1 cellular context compared by ENCODE assay signal in the genomic region with DNA sequence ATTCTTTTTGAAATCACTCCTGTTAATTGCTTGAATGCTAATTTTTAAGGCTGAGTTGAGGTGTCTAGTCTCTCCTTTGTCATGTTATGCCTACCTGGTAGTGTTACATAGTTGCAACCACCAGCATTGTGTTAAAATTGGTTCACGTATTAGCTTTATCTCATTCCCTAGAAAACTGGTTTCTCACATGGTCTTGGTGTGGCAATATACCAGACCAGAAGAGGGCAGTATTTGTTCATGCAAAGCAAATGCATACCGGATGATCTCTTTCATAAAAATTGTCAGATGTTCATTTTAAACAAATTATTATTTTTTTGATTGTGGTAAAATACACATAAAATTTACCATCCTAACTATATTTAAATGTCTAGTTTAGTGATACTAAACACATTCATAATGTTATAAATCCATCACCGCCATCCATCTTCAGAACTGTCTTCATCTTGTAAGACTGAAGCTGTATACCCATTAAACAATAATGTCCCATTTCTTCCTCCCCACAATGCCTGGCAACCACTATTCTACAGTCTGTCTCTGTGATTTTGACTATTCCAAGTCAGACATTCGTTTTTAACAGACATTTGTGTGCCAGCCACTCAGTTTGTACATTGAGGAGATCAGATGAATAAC.
TF ChIP-seq lines count a peak whose summit lies in the region.

No MANE protein-coding gene starts in this region.

TF ChIP-seq in SK-N-SH, 30 proteins besides CTCF, POLR2A, EP300 and RAD21:
- TF ChIP-seq, protein P1, sequence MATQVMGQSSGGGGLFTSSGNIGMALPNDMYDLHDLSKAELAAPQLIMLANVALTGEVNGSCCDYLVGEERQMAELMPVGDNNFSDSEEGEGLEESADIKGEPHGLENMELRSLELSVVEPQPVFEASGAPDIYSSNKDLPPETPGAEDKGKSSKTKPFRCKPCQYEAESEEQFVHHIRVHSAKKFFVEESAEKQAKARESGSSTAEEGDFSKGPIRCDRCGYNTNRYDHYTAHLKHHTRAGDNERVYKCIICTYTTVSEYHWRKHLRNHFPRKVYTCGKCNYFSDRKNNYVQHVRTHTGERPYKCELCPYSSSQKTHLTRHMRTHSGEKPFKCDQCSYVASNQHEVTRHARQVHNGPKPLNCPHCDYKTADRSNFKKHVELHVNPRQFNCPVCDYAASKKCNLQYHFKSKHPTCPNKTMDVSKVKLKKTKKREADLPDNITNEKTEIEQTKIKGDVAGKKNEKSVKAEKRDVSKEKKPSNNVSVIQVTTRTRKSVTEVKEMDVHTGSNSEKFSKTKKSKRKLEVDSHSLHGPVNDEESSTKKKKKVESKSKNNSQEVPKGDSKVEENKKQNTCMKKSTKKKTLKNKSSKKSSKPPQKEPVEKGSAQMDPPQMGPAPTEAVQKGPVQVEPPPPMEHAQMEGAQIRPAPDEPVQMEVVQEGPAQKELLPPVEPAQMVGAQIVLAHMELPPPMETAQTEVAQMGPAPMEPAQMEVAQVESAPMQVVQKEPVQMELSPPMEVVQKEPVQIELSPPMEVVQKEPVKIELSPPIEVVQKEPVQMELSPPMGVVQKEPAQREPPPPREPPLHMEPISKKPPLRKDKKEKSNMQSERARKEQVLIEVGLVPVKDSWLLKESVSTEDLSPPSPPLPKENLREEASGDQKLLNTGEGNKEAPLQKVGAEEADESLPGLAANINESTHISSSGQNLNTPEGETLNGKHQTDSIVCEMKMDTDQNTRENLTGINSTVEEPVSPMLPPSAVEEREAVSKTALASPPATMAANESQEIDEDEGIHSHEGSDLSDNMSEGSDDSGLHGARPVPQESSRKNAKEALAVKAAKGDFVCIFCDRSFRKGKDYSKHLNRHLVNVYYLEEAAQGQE (IDR thresholded peaks at IDR 0.05; ENCODE audit: low read depth, low read length), result no peak
- TF ChIP-seq SMC3 (IDR thresholded peaks at IDR 0.05; ENCODE audit: low read depth, low read length), result peak; percentile 42; the same call in 1 of the 2 replicates
